10 cellular contexts compared by ENCODE assay signal in genomic region chr6:166625356-166625755, GRCh38. TPM values are rescaled to one million over a fixed set of nuclear protein-coding genes. Genes with fewer than 3 reads are reported as not detected.
A peak's percentile ranks its signal among the peaks of the same experiment; 100 is the strongest.
DNase-seq lines count a peak whose midpoint lies in the region; ATAC-seq and TF ChIP-seq lines count a peak whose summit lies in the region.
"Had no signal": no experiment of that assay in that cellular context is flagged by ENCODE, and none has a peak within 500 bp of the region (broad histone marks: within the 10 kb centered on the region; RNA-seq: fewer than 3 reads in every experiment).

No MANE protein-coding gene starts in this region.

- no peak for DNase-seq in activated CD8-positive, alpha-beta T cell treated with anti-CD3 and anti-CD28 coated beads for 36 hours
- DNase-seq in activated CD8-positive, alpha-beta T cell treated with anti-CD3 and anti-CD28 coated beads, Interleukin-2, amount 10 ng/mL, durations not matched to agents 7 days and 5 days = no peak
- peak; percentile 62 for DNase-seq in hepatic stellate cell (ENCODE audit: low spot score)
- DNase-seq in stimulated activated effector memory CD8-positive, alpha-beta T cell treated with anti-CD3 and anti-CD28 coated beads, Interleukin-12 subunit alpha, Interleukin-12 subunit beta, amount 100 ng/mL, for 72 hours (ENCODE audit: low spot score in 2 of 2) = no peak
- DNase-seq in NCI-H1092 treated with DMSO at 0.1 percent for 48 hours (lab: John Stamatoyannopoulos, UW) = no peak
- no peak for DNase-seq in mesendoderm
- no peak for DNase-seq in NCI-H82 (lab: John Stamatoyannopoulos, UW)
- DNase-seq: stimulated activated CD4-positive, alpha-beta T cell treated with anti-CD3 and anti-CD28 coated beads, Interleukin-15, amount 100 ng/mL, for 24 hours had no signal

- peaks cover 7% of the 10 kb centered on the region for H3K79me1 ChIP-seq in mesendoderm (ENCODE audit: low read length)

- no peak overlapping the region for H3K4me2 ChIP-seq in mesendoderm (ENCODE audit: low read length)

- H3K27ac ChIP-seq in mesendoderm (ENCODE audit: low read depth, low read length) = no peak overlapping the region
- H3K27ac ChIP-seq: KMS-11 had no signal

- no peak overlapping the region for H3K18ac ChIP-seq in mesendoderm (ENCODE audit: low read length)

- no peak for ATAC-seq in activated CD8-positive, alpha-beta T cell treated with anti-CD3 and anti-CD28 coated beads for 36 hours
- no peak for ATAC-seq in activated CD8-positive, alpha-beta T cell treated with anti-CD3 and anti-CD28 coated beads, Interleukin-2, amount 10 ng/mL, durations not matched to agents 7 days and 5 days
- no peak for ATAC-seq in activated T-helper 17 cell treated with anti-CD3 and anti-CD28 coated beads, Interleukin-2, amount 50 U/mL, for 72 hours (replicated peaks)
- ATAC-seq in stimulated activated effector memory CD8-positive, alpha-beta T cell treated with anti-CD3 and anti-CD28 coated beads, Interleukin-12 subunit alpha, Interleukin-12 subunit beta, amount 100 ng/mL, for 72 hours = no peak

- no peak overlapping the region for H3K4me3 ChIP-seq in mesendoderm (ENCODE audit: low read length)

- H3K9ac ChIP-seq in mesendoderm (ENCODE audit: low read length) = no peak overlapping the region
- H3K9ac ChIP-seq: KMS-11 had no signal

- peaks cover 4% of the 10 kb centered on the region for H3K4me1 ChIP-seq in mesendoderm (ENCODE audit: control insufficient read depth, low read depth, low read length)

- H3K27ac Mint-ChIP-seq in activated CD8-positive, alpha-beta T cell treated with anti-CD3 and anti-CD28 coated beads for 36 hours = no peak overlapping the region
- H3K27ac Mint-ChIP-seq in activated CD8-positive, alpha-beta T cell treated with anti-CD3 and anti-CD28 coated beads, Interleukin-2, amount 10 ng/mL, durations not matched to agents 7 days and 5 days = no peak overlapping the region
- H3K27ac Mint-ChIP-seq in activated T-helper 17 cell treated with anti-CD3 and anti-CD28 coated beads, Interleukin-2, amount 50 U/mL, for 72 hours = no peak overlapping the region
- H3K27ac Mint-ChIP-seq in stimulated activated effector memory CD8-positive, alpha-beta T cell treated with anti-CD3 and anti-CD28 coated beads, Interleukin-12 subunit alpha, Interleukin-12 subunit beta, amount 100 ng/mL, for 72 hours = no peak overlapping the region

- POLR2A ChIA-PET in activated CD8-positive, alpha-beta T cell treated with anti-CD3 and anti-CD28 coated beads for 36 hours (lab: Charles Lee) = no interaction called here
- POLR2A ChIA-PET in activated CD8-positive, alpha-beta T cell treated with anti-CD3 and anti-CD28 coated beads, Interleukin-2, amount 10 ng/mL, durations not matched to agents 7 days and 5 days (lab: Charles Lee) = no interaction called here

- peak overlapping the region; percentile 85 for H3K4me3 Mint-ChIP-seq in activated CD8-positive, alpha-beta T cell treated with anti-CD3 and anti-CD28 coated beads for 36 hours
- H3K4me3 Mint-ChIP-seq in activated CD8-positive, alpha-beta T cell treated with anti-CD3 and anti-CD28 coated beads, Interleukin-2, amount 10 ng/mL, durations not matched to agents 7 days and 5 days = no peak overlapping the region
- H3K4me3 Mint-ChIP-seq in activated T-helper 17 cell treated with anti-CD3 and anti-CD28 coated beads, Interleukin-2, amount 50 U/mL, for 72 hours = peak overlapping the region; percentile 78
- peak overlapping the region; percentile 85 for H3K4me3 Mint-ChIP-seq in stimulated activated effector memory CD8-positive, alpha-beta T cell treated with anti-CD3 and anti-CD28 coated beads, Interleukin-12 subunit alpha, Interleukin-12 subunit beta, amount 100 ng/mL, for 72 hours

- CTCF ChIA-PET in activated CD8-positive, alpha-beta T cell treated with anti-CD3 and anti-CD28 coated beads for 36 hours (lab: Charles Lee) = no interaction called here
- CTCF ChIA-PET in activated CD8-positive, alpha-beta T cell treated with anti-CD3 and anti-CD28 coated beads, Interleukin-2, amount 10 ng/mL, durations not matched to agents 7 days and 5 days (lab: Charles Lee) = no interaction called here

- no peak overlapping the region for H3K4ac ChIP-seq in mesendoderm (ENCODE audit: low read depth, low read length)

- no peak overlapping the region for H4K5ac ChIP-seq in mesendoderm (ENCODE audit: low read length)

- no peak overlapping the region for H2AK5ac ChIP-seq in mesendoderm (ENCODE audit: low read length)

- no peak overlapping the region for H2BK15ac ChIP-seq in mesendoderm (replicated peaks; ENCODE audit: low read depth)

- H4K8ac ChIP-seq in mesendoderm (ENCODE audit: low read depth, low read length) = no peak overlapping the region

- H3K36me3 Mint-ChIP-seq in activated CD8-positive, alpha-beta T cell treated with anti-CD3 and anti-CD28 coated beads for 36 hours (ENCODE audit: low read depth) = no peaks in the 10 kb centered on the region
- H3K36me3 Mint-ChIP-seq in activated CD8-positive, alpha-beta T cell treated with anti-CD3 and anti-CD28 coated beads, Interleukin-2, amount 10 ng/mL, durations not matched to agents 7 days and 5 days (ENCODE audit: low read depth) = no peaks in the 10 kb centered on the region
- no peaks in the 10 kb centered on the region for H3K36me3 Mint-ChIP-seq in activated T-helper 17 cell treated with anti-CD3 and anti-CD28 coated beads, Interleukin-2, amount 50 U/mL, for 72 hours (ENCODE audit: low read depth)
- H3K36me3 Mint-ChIP-seq in stimulated activated effector memory CD8-positive, alpha-beta T cell treated with anti-CD3 and anti-CD28 coated beads, Interleukin-12 subunit alpha, Interleukin-12 subunit beta, amount 100 ng/mL, for 72 hours = peaks cover 7% of the 10 kb centered on the region

- no peak overlapping the region for H2BK120ac ChIP-seq in mesendoderm (ENCODE audit: low read depth, low read length)

- H3K23ac ChIP-seq in mesendoderm (ENCODE audit: low read length) = no peak overlapping the region

- peaks cover 42% of the 10 kb centered on the region for H3K27me3 Mint-ChIP-seq in activated CD8-positive, alpha-beta T cell treated with anti-CD3 and anti-CD28 coated beads for 36 hours
- peaks cover 52% of the 10 kb centered on the region for H3K27me3 Mint-ChIP-seq in activated CD8-positive, alpha-beta T cell treated with anti-CD3 and anti-CD28 coated beads, Interleukin-2, amount 10 ng/mL, durations not matched to agents 7 days and 5 days (ENCODE audit: low read depth)
- H3K27me3 Mint-ChIP-seq in activated T-helper 17 cell treated with anti-CD3 and anti-CD28 coated beads, Interleukin-2, amount 50 U/mL, for 72 hours = peaks cover 26% of the 10 kb centered on the region

- no peaks in the 10 kb centered on the region for H3K36me3 ChIP-seq in mesendoderm (ENCODE audit: control insufficient read depth, insufficient read depth, low read length)

- H3K79me2 ChIP-seq in mesendoderm (ENCODE audit: control insufficient read depth, insufficient read depth, low read length) = peaks cover 3% of the 10 kb centered on the region

- no peaks in the 10 kb centered on the region for H3K9me3 Mint-ChIP-seq in activated CD8-positive, alpha-beta T cell treated with anti-CD3 and anti-CD28 coated beads for 36 hours
- H3K9me3 Mint-ChIP-seq in activated CD8-positive, alpha-beta T cell treated with anti-CD3 and anti-CD28 coated beads, Interleukin-2, amount 10 ng/mL, durations not matched to agents 7 days and 5 days (ENCODE audit: insufficient read depth) = no peaks in the 10 kb centered on the region
- no peaks in the 10 kb centered on the region for H3K9me3 Mint-ChIP-seq in activated T-helper 17 cell treated with anti-CD3 and anti-CD28 coated beads, Interleukin-2, amount 50 U/mL, for 72 hours
- H3K9me3 Mint-ChIP-seq in stimulated activated effector memory CD8-positive, alpha-beta T cell treated with anti-CD3 and anti-CD28 coated beads, Interleukin-12 subunit alpha, Interleukin-12 subunit beta, amount 100 ng/mL, for 72 hours = no peaks in the 10 kb centered on the region

- intact Hi-C loops in activated CD8-positive, alpha-beta T cell treated with anti-CD3 and anti-CD28 coated beads for 36 hours (cut with micrococcal nuclease) = no loop called here

- H3K56ac ChIP-seq in mesendoderm (ENCODE audit: low read length) = no peak overlapping the region

- H2BK5ac ChIP-seq in mesendoderm (ENCODE audit: low read length) = no peak overlapping the region

- no peaks in the 10 kb centered on the region for H3K27me3 ChIP-seq in mesendoderm (ENCODE audit: insufficient read depth, low read length, poor library complexity)

- peaks cover 16% of the 10 kb centered on the region for H3K4me1 Mint-ChIP-seq in activated CD8-positive, alpha-beta T cell treated with anti-CD3 and anti-CD28 coated beads for 36 hours (ENCODE audit: low read depth)
- peaks cover 18% of the 10 kb centered on the region for H3K4me1 Mint-ChIP-seq in activated CD8-positive, alpha-beta T cell treated with anti-CD3 and anti-CD28 coated beads, Interleukin-2, amount 10 ng/mL, durations not matched to agents 7 days and 5 days (ENCODE audit: low read depth)
- peaks cover 11% of the 10 kb centered on the region for H3K4me1 Mint-ChIP-seq in activated T-helper 17 cell treated with anti-CD3 and anti-CD28 coated beads, Interleukin-2, amount 50 U/mL, for 72 hours
- H3K4me1 Mint-ChIP-seq in stimulated activated effector memory CD8-positive, alpha-beta T cell treated with anti-CD3 and anti-CD28 coated beads, Interleukin-12 subunit alpha, Interleukin-12 subunit beta, amount 100 ng/mL, for 72 hours = peaks cover 19% of the 10 kb centered on the region

- no peak for TF ChIP-seq CTCF in activated CD8-positive, alpha-beta T cell treated with anti-CD3 and anti-CD28 coated beads for 36 hours (IDR thresholded peaks at IDR 0.05)

- no CpG with 5 or more reads among the region's 5 CpGs for WGBS in mesendoderm (ENCODE audit: extremely low coverage, insufficient coverage, low lambda C conversion rate)

RNA-seq across cellular contexts. Expression of gene RPS6KA2, which starts 1.7 kb away (rescaled TPM):
- total RNA-seq in activated CD8-positive, alpha-beta T cell treated with anti-CD3 and anti-CD28 coated beads for 36 hours = 1 to 10 TPM; 5.8 TPM
- 1 to 10 TPM; 1.6 to 1.9 TPM for total RNA-seq in activated CD8-positive, alpha-beta T cell treated with anti-CD3 and anti-CD28 coated beads, Interleukin-2, amount 10 ng/mL, durations not matched to agents 7 days and 5 days
- 1 to 10 TPM; 1.3 to 1.5 TPM for total RNA-seq in activated T-helper 17 cell treated with anti-CD3 and anti-CD28 coated beads, Interleukin-2, amount 50 U/mL, for 72 hours
- polyA plus RNA-seq in mesendoderm (2013, experiment 1 of 2) = 7.5 TPM
- polyA plus RNA-seq in mesendoderm (2013, experiment 2 of 2) = 6.9 TPM

RNA-seq across cellular contexts. Expression of gene RAMACL, which starts 38.9 kb away (rescaled TPM):
- under 1 TPM in 1 of 2 experiments, not detected in 1; 0.45 TPM for total RNA-seq in activated CD8-positive, alpha-beta T cell treated with anti-CD3 and anti-CD28 coated beads for 36 hours
- under 1 TPM; 0.16 to 0.29 TPM for total RNA-seq in activated CD8-positive, alpha-beta T cell treated with anti-CD3 and anti-CD28 coated beads, Interleukin-2, amount 10 ng/mL, durations not matched to agents 7 days and 5 days
- total RNA-seq in activated T-helper 17 cell treated with anti-CD3 and anti-CD28 coated beads, Interleukin-2, amount 50 U/mL, for 72 hours = under 1 TPM; 0.28 to 0.32 TPM
- polyA plus RNA-seq in mesendoderm (2013, experiment 1 of 2) = 0.32 TPM
- polyA plus RNA-seq in mesendoderm (2013, experiment 2 of 2) = 0.28 TPM
